Comparison of ENCODE assay signal across 23 cellular contexts in genomic region chr17:29728490-29728889, GRCh38.
DNase-seq lines count a peak whose midpoint lies in the region; ATAC-seq, FAIRE-seq and TF ChIP-seq lines count a peak whose summit lies in the region.
"Had no signal": no experiment of that assay in that cellular context is flagged by ENCODE, and none has a peak within 500 bp of the region (broad histone marks: within the 10 kb centered on the region; RNA-seq: fewer than 3 reads in every experiment).

No MANE protein-coding gene starts in this region.

- H3K27me3 ChIP-seq in CD8-positive, alpha-beta T cell (ENCODE audit: insufficient read depth, low read length) = no peaks in the 10 kb centered on the region
- H3K27me3 ChIP-seq in GM12878 (replicated peaks in 1 of 2; ENCODE audit: control insufficient read depth in 2 of 2, insufficient read depth in 2 of 2, low read length in 1 of 2) = no peaks in the 10 kb centered on the region
- no peaks in the 10 kb centered on the region for H3K27me3 ChIP-seq in ovary
- H3K27me3 ChIP-seq: gastrocnemius medialis, hepatocyte, stomach, thyroid gland had no signal

- no peak overlapping the region for H2AFZ ChIP-seq in GM12878 (ENCODE audit: control insufficient read depth, low read depth, low read length)
- H2AFZ ChIP-seq: hepatocyte had no signal

- no peaks in the 10 kb centered on the region for H3K9me3 ChIP-seq in CD8-positive, alpha-beta T cell (ENCODE audit: low read length)
- H3K9me3 ChIP-seq in GM12878 (replicated peaks; ENCODE audit: control insufficient read depth, insufficient read depth, low read length) = peaks cover 8% of the 10 kb centered on the region
- no peaks in the 10 kb centered on the region for H3K9me3 ChIP-seq in ovary
- H3K9me3 ChIP-seq: gastrocnemius medialis, SK-N-SH, thyroid gland had no signal

- no peak for TF ChIP-seq RAD21 in GM12878 (IDR thresholded peaks at IDR 0.05; ENCODE audit: insufficient read depth, low read depth, low read length)

- H4K20me1 ChIP-seq in GM12878 (ENCODE audit: control insufficient read depth, insufficient read depth) = no peaks in the 10 kb centered on the region

- intact Hi-C loops in activated CD4-positive, alpha-beta T cell treated with anti-CD3 and anti-CD28 coated beads, Interleukin-2, amount 10 ng/mL, durations not matched to agents 24 days and 14 days (cut with micrococcal nuclease) = no loop called here
- intact Hi-C loops in CD8-positive, alpha-beta T cell (cut with DNase I, micrococcal nuclease) = no loop called here
- intact Hi-C loops in GM12878 (cut with micrococcal nuclease; ENCODE audit: unreplicated experiment) (no loop called here), natural killer cell (cut with micrococcal nuclease) (no loop called here), ovary (cut with DNase I) (no loop called here)

- TF ChIP-seq POLR2A in GM12878 (IDR thresholded peaks at IDR 0.05; ENCODE audit: low read depth, low read length) = no peak
- no peak for TF ChIP-seq POLR2A in ovary (IDR thresholded peaks at IDR 0.05)

- peaks cover 4% of the 10 kb centered on the region for H3K9me3 Mint-ChIP-seq in activated CD4-positive, alpha-beta T cell treated with anti-CD3 and anti-CD28 coated beads, Interleukin-2, amount 10 ng/mL, durations not matched to agents 24 days and 14 days
- H3K9me3 Mint-ChIP-seq in CD8-positive, alpha-beta T cell = peaks cover 2% of the 10 kb centered on the region
- peaks cover 0 to 2% of the 10 kb centered on the region in 2 donors for H3K9me3 Mint-ChIP-seq in natural killer cell

- H3K36me3 Mint-ChIP-seq in activated CD4-positive, alpha-beta T cell treated with anti-CD3 and anti-CD28 coated beads, Interleukin-2, amount 10 ng/mL, durations not matched to agents 24 days and 14 days (ENCODE audit: low read depth) = peaks cover 26% of the 10 kb centered on the region
- H3K36me3 Mint-ChIP-seq in CD8-positive, alpha-beta T cell = peaks cover 29% of the 10 kb centered on the region
- peaks cover 5% of the 10 kb centered on the region for H3K36me3 Mint-ChIP-seq in natural killer cell

- no peak for TF ChIP-seq EP300 in GM12878 (IDR thresholded peaks at IDR 0.05; ENCODE audit: borderline replicate concordance in 1 of 2, control insufficient read depth in 1 of 2, low read depth in 2 of 2, low read length in 2 of 2)
- TF ChIP-seq EP300 in ovary (IDR thresholded peaks at IDR 0.05) = no peak

- no peak overlapping the region for H3K9ac ChIP-seq in GM12878 (ENCODE audit: control insufficient read depth, insufficient read depth, low read length)
- H3K9ac ChIP-seq: SK-N-SH had no signal

- SMC1A ChIA-PET in GM12878 (lab: Charles Lee; ENCODE audit: uncharacterized antibody, unreplicated experiment) = interaction anchor here (1.7 to 10.9 kb wide), 5 partner anchors 9 to 31 kb away, joined by 4 to 297 read pairs (median 9); no protein-coding TSS in a partner anchor

- 96% methylated on average over 3 of the region's 3 CpGs for WGBS in GM12878 (ENCODE audit: insufficient coverage, insufficient replicate concordance, low lambda C conversion rate, missing lambda C conversion rate)
- WGBS in ovary, 3 donors = 96 to 100% (median 98%) methylated on average over 3 of the region's 3 CpGs

- no peak for FAIRE-seq in GM12878 (lab: Jason Lieb, UNC)
- FAIRE-seq: G401.6 had no signal

- CTCF ChIA-PET in CD8-positive, alpha-beta T cell (lab: Charles Lee) = no interaction called here
- CTCF ChIA-PET in GM12878 (lab: Yijun Ruan, JAX) = interaction anchor here (1.1 to 1.6 kb wide), 3 partner anchors 16 to 26 kb away, joined by 3 to 5 read pairs (median 3); no protein-coding TSS in a partner anchor

- no peak for ATAC-seq in CD8-positive, alpha-beta T cell
- no peak for ATAC-seq in GM12878
- no peak for ATAC-seq in natural killer cell
- no peak for ATAC-seq in GM18858 (IDR thresholded peaks at IDR 0.05; ENCODE audit: unreplicated experiment)
- ATAC-seq: gastrocnemius medialis had no signal

- no peak overlapping the region for H3K4me2 ChIP-seq in GM12878 (ENCODE audit: control insufficient read depth, insufficient read depth)
- H3K4me2 ChIP-seq: hepatocyte, SK-N-SH had no signal

- H3K36me3 ChIP-seq in CD8-positive, alpha-beta T cell (ENCODE audit: insufficient read depth, low read length) = no peaks in the 10 kb centered on the region
- peaks cover 0 to 5% of the 10 kb centered on the region in 2 experiments; a peak in 2 of 4 replicates for H3K36me3 ChIP-seq in GM12878 (ENCODE audit: control insufficient read depth in 2 of 2, insufficient read depth in 2 of 2, low read length in 1 of 2)
- no peaks in the 10 kb centered on the region for H3K36me3 ChIP-seq in ovary
- H3K36me3 ChIP-seq: stomach, thyroid gland had no signal

- peaks cover 44% of the 10 kb centered on the region for H3K4me1 Mint-ChIP-seq in activated CD4-positive, alpha-beta T cell treated with anti-CD3 and anti-CD28 coated beads, Interleukin-2, amount 10 ng/mL, durations not matched to agents 24 days and 14 days
- H3K4me1 Mint-ChIP-seq in CD8-positive, alpha-beta T cell (ENCODE audit: low read depth) = peaks cover 79% of the 10 kb centered on the region
- peaks cover 73 to 76% of the 10 kb centered on the region in 2 donors for H3K4me1 Mint-ChIP-seq in natural killer cell

- H3K27ac ChIP-seq in CD8-positive, alpha-beta T cell (ENCODE audit: low read depth, low read length) = no peak overlapping the region
- no peak overlapping the region for H3K27ac ChIP-seq in GM12878 (ENCODE audit: control insufficient read depth, insufficient read depth)
- no peak overlapping the region for H3K27ac ChIP-seq in ovary
- H3K27ac ChIP-seq: hepatocyte, thyroid gland had no signal

- no peak for TF ChIP-seq CTCF in CD8-positive, alpha-beta T cell (IDR thresholded peaks at IDR 0.05)
- no peak for TF ChIP-seq CTCF in GM12878 (IDR thresholded peaks at IDR 0.05 in 2 of 3, conservative IDR thresholded peaks at IDR 0.05 in 1 of 3; ENCODE audit: control insufficient read depth in 2 of 3, extremely low read depth in 1 of 3, insufficient read depth in 1 of 3, low read depth in 3 of 3, low read length in 3 of 3)
- no peak for TF ChIP-seq CTCF in natural killer cell (IDR thresholded peaks at IDR 0.05)
- no peak for TF ChIP-seq CTCF in ovary (IDR thresholded peaks at IDR 0.05)

- H3K4me1 ChIP-seq in CD8-positive, alpha-beta T cell (ENCODE audit: insufficient read depth, low read length) = peaks cover 49% of the 10 kb centered on the region
- H3K4me1 ChIP-seq in GM12878 (ENCODE audit: control insufficient read depth, insufficient read depth, low read length) (peaks cover 30% of the 10 kb centered on the region), ovary (ENCODE audit: insufficient read depth) (no peaks in the 10 kb centered on the region)

- H3K27ac Mint-ChIP-seq in activated CD4-positive, alpha-beta T cell treated with anti-CD3 and anti-CD28 coated beads, Interleukin-2, amount 10 ng/mL, durations not matched to agents 24 days and 14 days = peak overlapping the region; percentile 2
- peak overlapping the region; percentile 90 for H3K27ac Mint-ChIP-seq in CD8-positive, alpha-beta T cell
- H3K27ac Mint-ChIP-seq in natural killer cell = peak overlapping the region; percentile 77 to 92

- H3K4me3 ChIP-seq in CD8-positive, alpha-beta T cell (ENCODE audit: low read depth, low read length) = no peak overlapping the region
- H3K4me3 ChIP-seq in GM12878 (no peak overlapping the region), ovary (no peak overlapping the region)
- H3K4me3 ChIP-seq: gastrocnemius medialis, hepatocyte, stomach, thyroid gland had no signal

- H3K4me3 Mint-ChIP-seq in activated CD4-positive, alpha-beta T cell treated with anti-CD3 and anti-CD28 coated beads, Interleukin-2, amount 10 ng/mL, durations not matched to agents 24 days and 14 days = no peak overlapping the region
- H3K4me3 Mint-ChIP-seq in CD8-positive, alpha-beta T cell = no peak overlapping the region
- H3K4me3 Mint-ChIP-seq in natural killer cell = peak overlapping the region; percentile 19

- in situ Hi-C loops in GM12878 (cut with MboI) = no loop called here

- DNase-seq in activated CD4-positive, alpha-beta T cell treated with anti-CD3 and anti-CD28 coated beads, Interleukin-2, amount 10 ng/mL, durations not matched to agents 24 days and 14 days = no peak
- no peak for DNase-seq in activated CD4-positive, alpha-beta T cell treated with anti-CD3 and anti-CD28 coated beads for 48 hours
- DNase-seq in CD8-positive, alpha-beta T cell = no peak
- DNase-seq in GM12878 (ENCODE audit: low read depth, low spot score) = no peak
- no peak for DNase-seq in natural killer cell
- DNase-seq in ovary = no peak
- no peak for DNase-seq in NCI-H774 (lab: John Stamatoyannopoulos, UW)
- DNase-seq: 8988T; central memory CD4-positive, alpha-beta T cell; COR-L47; dermis blood vessel endothelial cell; gastrocnemius medialis; GOT3; Kasumi-1; NCI-H1436 treated with DMSO at 0.1 percent for 48 hours; NCI-H446 treated with DMSO at 0.1 percent for 48 hours; occipital lobe; SK-N-SH; stomach; thyroid gland had no signal

- POLR2A ChIA-PET in CD8-positive, alpha-beta T cell (lab: Charles Lee) = no interaction called here
- POLR2A ChIA-PET in GM12878 (lab: Charles Lee) = interaction anchor here (1.8 kb wide), 1 partner anchor 17 kb away, joined by 5 read pairs; no protein-coding TSS in a partner anchor

- H3K79me2 ChIP-seq in GM12878 (ENCODE audit: control insufficient read depth, insufficient read depth, low read length) = peaks cover 61% of the 10 kb centered on the region
- H3K79me2 ChIP-seq: hepatocyte had no signal

- RAD21 ChIA-PET in GM12878 (lab: Charles Lee; ENCODE audit: unreplicated experiment) = no interaction called here

- no peaks in the 10 kb centered on the region for H3K27me3 Mint-ChIP-seq in activated CD4-positive, alpha-beta T cell treated with anti-CD3 and anti-CD28 coated beads, Interleukin-2, amount 10 ng/mL, durations not matched to agents 24 days and 14 days
- no peaks in the 10 kb centered on the region for H3K27me3 Mint-ChIP-seq in CD8-positive, alpha-beta T cell (ENCODE audit: low read depth)
- H3K27me3 Mint-ChIP-seq in natural killer cell (ENCODE audit: low read depth in 2 of 2) = no peaks in the 10 kb centered on the region

- no TSS peak for BruUV-seq in GM12878 (replicated peaks; lab: Mats Ljungman, UMichigan)

Comparison
In these comparisons a context has a peak if more than half of its experiments do, and no peak if none do; other contexts are left out.
1. H3K27ac Mint-ChIP-seq: peak in every context shown above with its lines; median percentile 90 in CD8-positive, alpha-beta T cell; 84 in natural killer cell; 2 in activated CD4-positive, alpha-beta T cell treated with anti-CD3 and anti-CD28 coated beads, Interleukin-2, amount 10 ng/mL, durations not matched to agents 24 days and 14 days.